ENCODE assay signal across 2 cellular contexts in the genomic region with DNA sequence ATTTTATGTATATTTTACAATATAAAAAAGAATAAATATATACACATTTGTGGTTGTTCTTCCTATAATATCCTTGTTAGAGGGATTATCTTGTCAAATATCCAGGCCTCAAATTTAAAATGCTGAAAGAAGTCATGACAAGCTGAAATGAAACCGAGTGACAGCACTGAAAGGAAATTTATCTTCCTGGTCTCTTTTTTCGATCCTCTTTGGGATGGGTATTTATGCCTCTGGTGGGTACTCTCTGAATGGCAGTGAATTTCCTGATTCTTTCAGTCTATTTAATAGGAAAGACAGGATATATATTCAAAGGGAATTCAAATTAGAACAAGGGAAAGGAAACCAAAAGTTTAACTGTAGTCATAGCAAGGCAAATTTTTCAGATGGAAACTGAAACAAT.
TF ChIP-seq lines count a peak whose summit lies in the region.

No MANE protein-coding gene starts in this region.

TF ChIP-seq in GM23338, 12 proteins besides CTCF, POLR2A, EP300 and RAD21 (continued from another document):
- TF ChIP-seq REST (IDR thresholded peaks at IDR 0.05; ENCODE audit: unreplicated experiment) (no peak), ZNF331 (CRISPR knock-in tag; IDR thresholded peaks at IDR 0.05; ENCODE audit: low read depth) (no peak), NANOG (IDR thresholded peaks at IDR 0.05; ENCODE audit: borderline replicate concordance) (no peak), STAT1 (IDR thresholded peaks at IDR 0.05; ENCODE audit: unreplicated experiment) (no peak), CREB1 (CRISPR knock-in tag; IDR thresholded peaks at IDR 0.05; ENCODE audit: low read depth) (no peak), JUNB (IDR thresholded peaks at IDR 0.05; ENCODE audit: unreplicated experiment) (no peak), POLR2AphosphoS5 (IDR thresholded peaks at IDR 0.05; ENCODE audit: low read depth) (no peak)

TF ChIP-seq in H1, 55 proteins besides CTCF, POLR2A, EP300 and RAD21 (continued from another document):
- TF ChIP-seq HDAC6 (IDR thresholded peaks at IDR 0.05; ENCODE audit: low read depth, low read length) (no peak), RFX5 (IDR thresholded peaks at IDR 0.05; ENCODE audit: borderline replicate concordance, low read depth, low read length) (no peak), KDM1A (IDR thresholded peaks at IDR 0.05; ENCODE audit: borderline replicate concordance, low read length) (no peak), PHF8 (conservative IDR thresholded peaks at IDR 0.05; ENCODE audit: low read depth, low read length) (no peak), TAF1 (IDR thresholded peaks at IDR 0.05; ENCODE audit: low read depth, low read length) (no peak), JUND (IDR thresholded peaks at IDR 0.05; ENCODE audit: low read length) (no peak), GABPA (IDR thresholded peaks at IDR 0.05; ENCODE audit: borderline replicate concordance, insufficient read depth, low read length) (no peak), HDAC2 (IDR thresholded peaks at IDR 0.05; ENCODE audit: borderline replicate concordance in 1 of 2, low read depth in 2 of 2, low read length in 2 of 2) (no peak), SP4 (IDR thresholded peaks at IDR 0.05; ENCODE audit: low read length) (no peak), TBP (IDR thresholded peaks at IDR 0.05; ENCODE audit: low read depth, low read length) (no peak), MAFK (IDR thresholded peaks at IDR 0.05; ENCODE audit: low read depth, low read length) (no peak), SP2 (IDR thresholded peaks at IDR 0.05; ENCODE audit: low read length) (no peak), CHD7 (IDR thresholded peaks at IDR 0.05; ENCODE audit: insufficient replicate concordance, low read length) (no peak)
